8 cellular contexts compared by ENCODE assay signal in genomic region chr16:2964416-2965223, GRCh38. TPM values are rescaled to one million over a fixed set of nuclear protein-coding genes. Genes with fewer than 3 reads are reported as not detected.
DNase-seq lines count a peak whose midpoint lies in the region; ATAC-seq and TF ChIP-seq lines count a peak whose summit lies in the region.

No MANE protein-coding gene starts in this region.

- intact Hi-C loops in head of caudate nucleus (cut with DNase I), result no loop called here

- H3K9me3 ChIP-seq in ES-I3 (ENCODE audit: control insufficient read depth, insufficient read depth, low read length) (no peaks in the 10 kb centered on the region), MG63 (no peaks in the 10 kb centered on the region), SJCRH30 (replicated peaks) (no peaks in the 10 kb centered on the region), thoracic aorta (no peaks in the 10 kb centered on the region)

- H3K36me3 ChIP-seq in ES-I3 (ENCODE audit: insufficient read depth, low read length) (no peaks in the 10 kb centered on the region), MG63 (no peaks in the 10 kb centered on the region), SJCRH30 (peaks cover 6% of the 10 kb centered on the region; the same call in 1 of the 2 replicates), thoracic aorta (no peaks in the 10 kb centered on the region)

- H3K27me3 Mint-ChIP-seq in activated naive CD4-positive, alpha-beta T cell treated with anti-CD3 and anti-CD28 coated beads, Interleukin-2, amount 50 U/mL, for 24 hours, result peaks cover 10% of the 10 kb centered on the region

- H3K27me3 ChIP-seq in MG63 (peaks cover 29% of the 10 kb centered on the region), SJCRH30 (no peaks in the 10 kb centered on the region), thoracic aorta (replicated peaks; ENCODE audit: insufficient read depth) (peaks cover 36% of the 10 kb centered on the region)

- peak; percentile 68 for DNase-seq in MG63
- DNase-seq in SJCRH30, result peak; percentile 90 to 94
- DNase-seq in left lobe of liver (ENCODE audit: low spot score), result peak; percentile 45
- DNase-seq in thoracic aorta (ENCODE audit: low spot score), result no peak
- DNase-seq in head of caudate nucleus, result no peak

- peak overlapping the region; percentile 89 for H3K4me3 Mint-ChIP-seq in activated naive CD4-positive, alpha-beta T cell treated with anti-CD3 and anti-CD28 coated beads, Interleukin-2, amount 50 U/mL, for 24 hours

- peak overlapping the region; percentile 72; the same call in 1 of the 2 replicates for H3K9ac ChIP-seq in ES-I3 (ENCODE audit: low read depth, low read length)

- H3K4me1 ChIP-seq in ES-I3 (ENCODE audit: insufficient read depth, low read length) (peaks cover 6% of the 10 kb centered on the region; the same call in 1 of the 2 replicates), SJCRH30 (peaks cover 12% of the 10 kb centered on the region), thoracic aorta (ENCODE audit: control insufficient read depth in 1 of 2, low read depth in 2 of 2) (peaks cover 28 to 44% of the 10 kb centered on the region in 2 donors)

- H3K27ac ChIP-seq in SJCRH30 (peak overlapping the region; percentile 99), thoracic aorta (peak overlapping the region in 1 of 2 donors; percentile 17)

- no peak for ATAC-seq in left lobe of liver
- no peak for ATAC-seq in thoracic aorta (ENCODE audit: insufficient number of reproducible peaks, low FRiP score, low read depth)
- no peak for ATAC-seq in HG03520 (IDR thresholded peaks at IDR 0.05; ENCODE audit: unreplicated experiment)

- peaks cover 18% of the 10 kb centered on the region for H3K4me1 Mint-ChIP-seq in activated naive CD4-positive, alpha-beta T cell treated with anti-CD3 and anti-CD28 coated beads, Interleukin-2, amount 50 U/mL, for 24 hours

- no peak for TF ChIP-seq CTCF in thoracic aorta (IDR thresholded peaks at IDR 0.05)

- H3K4me3 ChIP-seq in MG63, result peak overlapping the region; percentile 39
- peak overlapping the region; percentile 64 for H3K4me3 ChIP-seq in SJCRH30
- peak overlapping the region; percentile 58 for H3K4me3 ChIP-seq in thoracic aorta

- H3K9me3 Mint-ChIP-seq in activated naive CD4-positive, alpha-beta T cell treated with anti-CD3 and anti-CD28 coated beads, Interleukin-2, amount 50 U/mL, for 24 hours, result no peaks in the 10 kb centered on the region

- H3K36me3 Mint-ChIP-seq in activated naive CD4-positive, alpha-beta T cell treated with anti-CD3 and anti-CD28 coated beads, Interleukin-2, amount 50 U/mL, for 24 hours, result no peaks in the 10 kb centered on the region

- H3K27ac Mint-ChIP-seq in activated naive CD4-positive, alpha-beta T cell treated with anti-CD3 and anti-CD28 coated beads, Interleukin-2, amount 50 U/mL, for 24 hours, result no peak overlapping the region

RNA-seq across cellular contexts. Expression of gene KREMEN2, which starts 0.5 kb away (rescaled TPM):
- total RNA-seq in MG63 (2014; rRNA removed; shearing (Covaris generic); ENCODE audit: low replicate concordance), result 0.26 and 1.0 TPM in 2 replicates
- 13.8 and 14.9 TPM in 2 replicates for total RNA-seq in SJCRH30 (2014; rRNA removed; shearing (Covaris generic))
- total RNA-seq in left lobe of liver (not detected), thoracic aorta (not detected)

RNA-seq across cellular contexts. Expression of gene PAQR4, which starts 4.5 kb away (rescaled TPM):
- total RNA-seq in MG63 (2014; rRNA removed; shearing (Covaris generic); ENCODE audit: low replicate concordance), result 23.5 and 38.1 TPM in 2 replicates
- total RNA-seq in SJCRH30 (2014; rRNA removed; shearing (Covaris generic)), result 28.1 and 34.1 TPM in 2 replicates
- total RNA-seq in left lobe of liver (1.5 TPM), thoracic aorta (1 to 10 TPM; 3.1 to 5.8 TPM)

RNA-seq across cellular contexts. Expression of gene PKMYT1, which starts 15.6 kb away (rescaled TPM):
- 12.0 and 30.3 TPM in 2 replicates for total RNA-seq in MG63 (2014; rRNA removed; shearing (Covaris generic); ENCODE audit: low replicate concordance)
- total RNA-seq in SJCRH30 (2014; rRNA removed; shearing (Covaris generic)), result 34.8 and 45.8 TPM in 2 replicates
- 0.98 TPM for total RNA-seq in left lobe of liver
- total RNA-seq in thoracic aorta, result 1 to 10 TPM in 1 of 2 donors, not detected in 1; 5.9 TPM

RNA-seq across cellular contexts. Expression of gene CLDN9, which starts 48.1 kb away (rescaled TPM):
- total RNA-seq in MG63 (2014; rRNA removed; shearing (Covaris generic); ENCODE audit: low replicate concordance), result not detected in 2 replicates
- total RNA-seq in SJCRH30 (2014; rRNA removed; shearing (Covaris generic)), result not detected in 2 replicates
- total RNA-seq in left lobe of liver (1.5 TPM), thoracic aorta (1 to 10 TPM in 1 of 2 donors, not detected in 1; 1.5 TPM)

RNA-seq across cellular contexts. Expression of gene FLYWCH1, which starts 52.9 kb away (rescaled TPM):
- 112 and 126 TPM in 2 replicates for total RNA-seq in MG63 (2014; rRNA removed; shearing (Covaris generic); ENCODE audit: low replicate concordance)
- total RNA-seq in SJCRH30 (2014; rRNA removed; shearing (Covaris generic)), result 9.1 and 9.7 TPM in 2 replicates
- total RNA-seq in left lobe of liver, result 18.8 TPM
- total RNA-seq in thoracic aorta, result 10 to 100 TPM; 65.6 to 72.8 TPM

Comparison
In these comparisons a context has a peak if more than half of its experiments do, and no peak if none do; other contexts are left out.
1. DNase-seq: peak in MG63 (single experiment), SJCRH30 (2 of 2) and left lobe of liver (single experiment); none in thoracic aorta (single experiment) and head of caudate nucleus (0 of 42).
2. Peak in every context shown above with its lines, with median percentiles within 50 percentile points of each other: H3K4me3 ChIP-seq.